9 cellular contexts compared by ENCODE assay signal in the genomic region with DNA sequence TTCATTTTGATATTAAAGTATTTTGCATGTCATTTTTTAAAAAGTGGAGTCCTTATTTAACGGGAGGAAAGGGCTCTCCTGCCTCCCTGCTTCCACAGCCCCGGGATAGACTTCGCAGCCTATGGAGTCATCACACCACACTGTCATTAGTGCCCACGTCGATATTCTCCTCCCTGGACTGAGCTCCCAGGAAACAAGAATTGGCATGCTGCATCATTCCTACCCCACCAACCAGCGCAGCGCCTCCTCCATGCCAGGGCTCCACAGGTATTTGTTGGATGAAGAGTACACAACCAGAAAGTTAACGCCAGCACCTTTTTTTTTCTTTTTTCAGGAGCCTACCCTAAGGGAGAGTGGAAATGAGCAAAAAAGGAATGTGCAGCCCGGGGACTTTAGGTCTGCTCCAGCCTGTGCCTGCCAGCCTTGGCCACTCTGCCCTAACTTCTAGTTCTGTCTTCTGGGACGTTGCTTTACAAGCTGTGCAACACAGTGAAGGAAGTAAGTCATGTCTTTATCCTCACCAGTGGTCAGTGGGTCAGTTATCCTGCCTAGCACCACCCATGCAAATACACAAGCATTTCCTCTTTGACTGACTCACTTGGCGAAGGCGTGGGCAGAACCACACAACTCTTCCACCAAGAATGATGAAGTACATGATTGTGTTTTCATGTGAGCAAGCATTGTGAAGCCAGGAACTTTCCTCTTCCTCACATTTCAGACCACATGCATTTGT.
DNase-seq lines count a peak whose midpoint lies in the region; ATAC-seq lines count a peak whose summit lies in the region.
"Had no signal": no experiment of that assay in that cellular context is flagged by ENCODE, and none has a peak within 500 bp of the region (broad histone marks: within the 10 kb centered on the region; RNA-seq: fewer than 3 reads in every experiment).

No MANE protein-coding gene starts in this region.

- intact Hi-C loops in Right ventricle myocardium inferior (cut with DNase I) (no loop called here), cardiac septum (cut with DNase I) (no loop called here)

- no peak for DNase-seq in Right ventricle myocardium inferior (ENCODE audit: missing footprints)
- no peak for DNase-seq in cardiac septum (ENCODE audit: low spot score)
- DNase-seq in NCI-H226, result peak; percentile 98
- peak; percentile 13 for DNase-seq in smooth muscle cell of the brain vasculature (ENCODE audit: low read depth, low spot score)
- DNase-seq in NCI-H2227 (lab: John Stamatoyannopoulos, UW; ENCODE audit: unreplicated experiment), result no peak
- DNase-seq in NCI-H1048 (lab: John Stamatoyannopoulos, UW), result no peak
- DNase-seq: activated B cell treated with CpG ODN at 0.5 μM for 24 hours had no signal

- peak; percentile 55 for ATAC-seq in Right ventricle myocardium inferior
- peak; percentile 87 for ATAC-seq in esophagus mucosa
- ATAC-seq in HG03139 (IDR thresholded peaks at IDR 0.05; ENCODE audit: unreplicated experiment), result no peak

Comparison
In these comparisons a context has a peak if more than half of its experiments do, and no peak if none do; other contexts are left out.
1. DNase-seq: peak in NCI-H226 (single experiment) and smooth muscle cell of the brain vasculature (single experiment); none in Right ventricle myocardium inferior (single experiment), cardiac septum (single experiment), NCI-H2227 (single experiment) and NCI-H1048 (single experiment).